Comparison of ENCODE assay signal across 3 cellular contexts in genomic region chr17:57772774-57773173, GRCh38.
TF ChIP-seq lines count a peak whose summit lies in the region.

No MANE protein-coding gene starts in this region.

TF ChIP-seq in SK-N-SH, 30 proteins besides CTCF, POLR2A, EP300 and RAD21 (continued from another document):
- TF ChIP-seq SMC3 (IDR thresholded peaks at IDR 0.05; ENCODE audit: low read depth, low read length), result 0 out of 2 replicates have a peak, but pooled peaks have one; percentile 4

TF ChIP-seq in SK-N-SH treated with all-trans-retinoic acid at 6 μM for 48 hours, 23 proteins besides CTCF, POLR2A, EP300 and RAD21 (continued from another document):
- TF ChIP-seq, protein P1, sequence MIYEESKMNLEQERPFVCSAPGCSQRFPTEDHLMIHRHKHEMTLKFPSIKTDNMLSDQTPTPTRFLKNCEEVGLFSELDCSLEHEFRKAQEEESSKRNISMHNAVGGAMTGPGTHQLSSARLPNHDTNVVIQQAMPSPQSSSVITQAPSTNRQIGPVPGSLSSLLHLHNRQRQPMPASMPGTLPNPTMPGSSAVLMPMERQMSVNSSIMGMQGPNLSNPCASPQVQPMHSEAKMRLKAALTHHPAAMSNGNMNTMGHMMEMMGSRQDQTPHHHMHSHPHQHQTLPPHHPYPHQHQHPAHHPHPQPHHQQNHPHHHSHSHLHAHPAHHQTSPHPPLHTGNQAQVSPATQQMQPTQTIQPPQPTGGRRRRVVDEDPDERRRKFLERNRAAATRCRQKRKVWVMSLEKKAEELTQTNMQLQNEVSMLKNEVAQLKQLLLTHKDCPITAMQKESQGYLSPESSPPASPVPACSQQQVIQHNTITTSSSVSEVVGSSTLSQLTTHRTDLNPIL (CRISPR knock-in tag; IDR thresholded peaks at IDR 0.05; ENCODE audit: low read depth), result no peak
- no peak for TF ChIP-seq ZFP3 (CRISPR knock-in tag; IDR thresholded peaks at IDR 0.05)
- TF ChIP-seq ZNF565 (CRISPR knock-in tag; conservative IDR thresholded peaks at IDR 0.05; ENCODE audit: low read depth), result no peak
- TF ChIP-seq BACH2 (CRISPR knock-in tag; IDR thresholded peaks at IDR 0.05; ENCODE audit: borderline replicate concordance), result no peak
- TF ChIP-seq, protein P2, sequence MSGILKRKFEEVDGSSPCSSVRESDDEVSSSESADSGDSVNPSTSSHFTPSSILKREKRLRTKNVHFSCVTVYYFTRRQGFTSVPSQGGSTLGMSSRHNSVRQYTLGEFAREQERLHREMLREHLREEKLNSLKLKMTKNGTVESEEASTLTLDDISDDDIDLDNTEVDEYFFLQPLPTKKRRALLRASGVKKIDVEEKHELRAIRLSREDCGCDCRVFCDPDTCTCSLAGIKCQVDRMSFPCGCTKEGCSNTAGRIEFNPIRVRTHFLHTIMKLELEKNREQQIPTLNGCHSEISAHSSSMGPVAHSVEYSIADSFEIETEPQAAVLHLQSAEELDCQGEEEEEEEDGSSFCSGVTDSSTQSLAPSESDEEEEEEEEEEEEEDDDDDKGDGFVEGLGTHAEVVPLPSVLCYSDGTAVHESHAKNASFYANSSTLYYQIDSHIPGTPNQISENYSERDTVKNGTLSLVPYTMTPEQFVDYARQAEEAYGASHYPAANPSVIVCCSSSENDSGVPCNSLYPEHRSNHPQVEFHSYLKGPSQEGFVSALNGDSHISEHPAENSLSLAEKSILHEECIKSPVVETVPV (CRISPR knock-in tag; IDR thresholded peaks at IDR 0.05), result no peak
- TF ChIP-seq TCF4 (CRISPR knock-in tag; IDR thresholded peaks at IDR 0.05; ENCODE audit: borderline replicate concordance), result no peak
- TF ChIP-seq ISL1 (CRISPR knock-in tag; IDR thresholded peaks at IDR 0.05), result no peak
- TF ChIP-seq ARNTL (CRISPR knock-in tag; IDR thresholded peaks at IDR 0.05; ENCODE audit: borderline replicate concordance, low read depth), result no peak
- TF ChIP-seq ZNF70 (CRISPR knock-in tag; IDR thresholded peaks at IDR 0.05), result no peak
- no peak for TF ChIP-seq PPARA (CRISPR knock-in tag; IDR thresholded peaks at IDR 0.05; ENCODE audit: borderline replicate concordance)
- TF ChIP-seq ZFP30 (CRISPR knock-in tag; IDR thresholded peaks at IDR 0.05), result no peak
- no peak for TF ChIP-seq ZNF8 (CRISPR knock-in tag; IDR thresholded peaks at IDR 0.05)
- no peak for TF ChIP-seq PATZ1 (CRISPR knock-in tag; IDR thresholded peaks at IDR 0.05; ENCODE audit: borderline replicate concordance)
- no peak for TF ChIP-seq TSHZ2 (CRISPR knock-in tag; IDR thresholded peaks at IDR 0.05)

TF ChIP-seq in K562, 482 proteins besides CTCF, POLR2A, EP300 and RAD21 (continued from another document):
- TF ChIP-seq PPARD (CRISPR knock-in tag; IDR thresholded peaks at IDR 0.05), result no peak
- TF ChIP-seq ZNF551 (CRISPR knock-in tag; IDR thresholded peaks at IDR 0.05), result no peak
- TF ChIP-seq ZNF263 (CRISPR knock-in tag; IDR thresholded peaks at IDR 0.05; ENCODE audit: borderline replicate concordance), result peak; percentile 14; the same call in 1 of the 2 replicates
- no peak for TF ChIP-seq BACH1 (tag; IDR thresholded peaks at IDR 0.05)
- TF ChIP-seq, protein P3, sequence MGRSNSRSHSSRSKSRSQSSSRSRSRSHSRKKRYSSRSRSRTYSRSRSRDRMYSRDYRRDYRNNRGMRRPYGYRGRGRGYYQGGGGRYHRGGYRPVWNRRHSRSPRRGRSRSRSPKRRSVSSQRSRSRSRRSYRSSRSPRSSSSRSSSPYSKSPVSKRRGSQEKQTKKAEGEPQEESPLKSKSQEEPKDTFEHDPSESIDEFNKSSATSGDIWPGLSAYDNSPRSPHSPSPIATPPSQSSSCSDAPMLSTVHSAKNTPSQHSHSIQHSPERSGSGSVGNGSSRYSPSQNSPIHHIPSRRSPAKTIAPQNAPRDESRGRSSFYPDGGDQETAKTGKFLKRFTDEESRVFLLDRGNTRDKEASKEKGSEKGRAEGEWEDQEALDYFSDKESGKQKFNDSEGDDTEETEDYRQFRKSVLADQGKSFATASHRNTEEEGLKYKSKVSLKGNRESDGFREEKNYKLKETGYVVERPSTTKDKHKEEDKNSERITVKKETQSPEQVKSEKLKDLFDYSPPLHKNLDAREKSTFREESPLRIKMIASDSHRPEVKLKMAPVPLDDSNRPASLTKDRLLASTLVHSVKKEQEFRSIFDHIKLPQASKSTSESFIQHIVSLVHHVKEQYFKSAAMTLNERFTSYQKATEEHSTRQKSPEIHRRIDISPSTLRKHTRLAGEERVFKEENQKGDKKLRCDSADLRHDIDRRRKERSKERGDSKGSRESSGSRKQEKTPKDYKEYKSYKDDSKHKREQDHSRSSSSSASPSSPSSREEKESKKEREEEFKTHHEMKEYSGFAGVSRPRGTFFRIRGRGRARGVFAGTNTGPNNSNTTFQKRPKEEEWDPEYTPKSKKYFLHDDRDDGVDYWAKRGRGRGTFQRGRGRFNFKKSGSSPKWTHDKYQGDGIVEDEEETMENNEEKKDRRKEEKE (IDR thresholded peaks at IDR 0.05; ENCODE audit: borderline replicate concordance in 1 of 2, control insufficient read depth in 1 of 2, low read depth in 2 of 2, low read length in 1 of 2), result no peak
- TF ChIP-seq MYBL2 (IDR thresholded peaks at IDR 0.05; ENCODE audit: low read depth), result no peak
- TF ChIP-seq MYBL2 (CRISPR knock-in tag; IDR thresholded peaks at IDR 0.05; ENCODE audit: borderline replicate concordance), result no peak
